ENCODE assay signal across 8 cellular contexts in genomic region chr9:124940894-124941688, GRCh38. TPM values are rescaled to one million over a fixed set of nuclear protein-coding genes. Genes with fewer than 3 reads are reported as not detected.
DNase-seq lines count a peak whose midpoint lies in the region; ATAC-seq and TF ChIP-seq lines count a peak whose summit lies in the region.

GOLGA1 (minus strand) TSS chr9:124941083; CDS start chr9:124938711, 2,372 bp downstream.

- no peaks in the 10 kb centered on the region for H3K27me3 Mint-ChIP-seq in activated CD4-positive, alpha-beta T cell treated with anti-CD3 and anti-CD28 coated beads for 36 hours
- H3K27me3 Mint-ChIP-seq in chondrocyte (ENCODE audit: low read depth), result no peaks in the 10 kb centered on the region

- H3K4me3 ChIP-seq in kidney epithelial cell (ENCODE audit: low read depth, low read length), result peak within 1 kb of the TSS; percentile 87

- intact Hi-C loops in activated CD4-positive, alpha-beta T cell treated with anti-CD3 and anti-CD28 coated beads for 36 hours (cut with DNase I, micrococcal nuclease), result loop anchor here (1.0 to 5.0 kb wide), 13 partner anchors 24 to 806 kb away; partner anchors contain the start of genes PPP6C (in 2 of the 2), SCAI (in 2 of the 2), ARPC5L (in 1 of the 2) and GAPVD1 (in 1 of the 2)

- TF ChIP-seq POLR2A in GM19193 (IDR thresholded peaks at IDR 0.05; ENCODE audit: extremely low read depth, insufficient read depth, insufficient read length), result peak; percentile 91

- no peaks in the 10 kb centered on the region for H3K36me3 ChIP-seq in kidney epithelial cell (ENCODE audit: control insufficient read depth, insufficient read depth, low read length)

- TF ChIP-seq CTCF in chondrocyte (IDR thresholded peaks at IDR 0.05) (no peak), kidney epithelial cell (IDR thresholded peaks at IDR 0.05; ENCODE audit: insufficient read depth, low read length, poor library complexity, severe bottlenecking) (no peak)

- no peaks in the 10 kb centered on the region for H3K9me3 Mint-ChIP-seq in activated CD4-positive, alpha-beta T cell treated with anti-CD3 and anti-CD28 coated beads for 36 hours (ENCODE audit: low read depth)
- H3K9me3 Mint-ChIP-seq in chondrocyte (ENCODE audit: low read depth), result no peaks in the 10 kb centered on the region

- H3K36me3 Mint-ChIP-seq in activated CD4-positive, alpha-beta T cell treated with anti-CD3 and anti-CD28 coated beads for 36 hours (ENCODE audit: low read depth), result peaks cover 20% of the 10 kb centered on the region
- H3K36me3 Mint-ChIP-seq in chondrocyte (ENCODE audit: low read depth), result peaks cover 4% of the 10 kb centered on the region

- ATAC-seq in HG03432 (IDR thresholded peaks at IDR 0.05; ENCODE audit: unreplicated experiment), result peak; percentile 82
- peak; percentile 89 for ATAC-seq in activated CD4-positive, alpha-beta T cell treated with anti-CD3 and anti-CD28 coated beads for 36 hours

- CTCF ChIA-PET in activated CD4-positive, alpha-beta T cell treated with anti-CD3 and anti-CD28 coated beads for 36 hours (lab: Charles Lee), result interaction anchor here (0.7 to 1.2 kb wide), 3 partner anchors 11 to 202 kb away, joined by 3 to 6 read pairs (median 3); partner anchors contain the start of gene SCAI

- peaks cover 20% of the 10 kb centered on the region for H3K4me1 Mint-ChIP-seq in activated CD4-positive, alpha-beta T cell treated with anti-CD3 and anti-CD28 coated beads for 36 hours
- peaks cover 21% of the 10 kb centered on the region for H3K4me1 Mint-ChIP-seq in chondrocyte (ENCODE audit: low read depth)

- POLR2A ChIA-PET in activated CD4-positive, alpha-beta T cell treated with anti-CD3 and anti-CD28 coated beads for 36 hours (lab: Charles Lee), result interaction anchor here (0.6 to 0.8 kb wide), 2 partner anchors 71 to 82 kb away, joined by 4 read pairs; no protein-coding TSS in a partner anchor

- H3K27ac Mint-ChIP-seq in activated CD4-positive, alpha-beta T cell treated with anti-CD3 and anti-CD28 coated beads for 36 hours, result peak within 1 kb of the TSS; percentile 99
- peak within 1 kb of the TSS; percentile 99 for H3K27ac Mint-ChIP-seq in chondrocyte (ENCODE audit: unreplicated experiment)

- peak within 1 kb of the TSS; percentile 93 for H3K4me3 Mint-ChIP-seq in activated CD4-positive, alpha-beta T cell treated with anti-CD3 and anti-CD28 coated beads for 36 hours
- peak within 1 kb of the TSS; percentile 86 for H3K4me3 Mint-ChIP-seq in chondrocyte (ENCODE audit: unreplicated experiment)

- H3K27me3 ChIP-seq in kidney epithelial cell (ENCODE audit: control insufficient read depth, insufficient read depth, low read length), result no peaks in the 10 kb centered on the region

- peak; percentile 93 for DNase-seq in Ammon's horn (ENCODE audit: low spot score)
- peak; percentile 91 for DNase-seq in NCI-H510A (lab: John Stamatoyannopoulos, UW)
- peak; percentile 96 for DNase-seq in activated CD4-positive, alpha-beta T cell treated with anti-CD3 and anti-CD28 coated beads for 36 hours
- peak; percentile 98 for DNase-seq in chondrocyte (ENCODE audit: low spot score)
- peak; percentile 75 for DNase-seq in kidney epithelial cell (ENCODE audit: low read depth)
- peak; percentile 96 for DNase-seq in stimulated activated CD4-positive, alpha-beta T cell treated with anti-CD3 and anti-CD28 coated beads, Interleukin-15, amount 100 ng/mL, for 24 hours

RNA-seq across cellular contexts. Expression of gene GOLGA1, which starts in this region (rescaled TPM):
- 10 to 100 TPM; 17.4 to 18.3 TPM for total RNA-seq in activated CD4-positive, alpha-beta T cell treated with anti-CD3 and anti-CD28 coated beads for 36 hours
- 22.3 to 25.0 TPM (median 24.0 TPM) in 3 replicates for total RNA-seq in chondrocyte
- 12.5 and 16.3 TPM in 2 replicates for total RNA-seq in kidney epithelial cell

Comparison
In these comparisons a context has a peak if more than half of its experiments do, and no peak if none do; other contexts are left out.
1. Peak in every context shown above with its lines: DNase-seq, ATAC-seq and H3K4me3 ChIP-seq.